ENCODE assay signal across 18 cellular contexts in genomic region chr13:84997858-84998257, GRCh38.
DNase-seq lines count a peak whose midpoint lies in the region; ATAC-seq and FAIRE-seq lines count a peak whose summit lies in the region.
"Had no signal": no experiment of that assay in that cellular context is flagged by ENCODE, and none has a peak within 500 bp of the region (broad histone marks: within the 10 kb centered on the region; RNA-seq: fewer than 3 reads in every experiment).

No MANE protein-coding gene starts in this region.

- no peaks in the 10 kb centered on the region for H3K9me3 ChIP-seq in mesenchymal stem cell (ENCODE audit: control insufficient read depth, low read length)
- H3K9me3 ChIP-seq: BE2C, Caco-2, HAP-1 had no signal

- no peaks in the 10 kb centered on the region for H3K79me1 ChIP-seq in mesenchymal stem cell (replicated peaks; ENCODE audit: low read length, poor library complexity, severe bottlenecking)

- no peak overlapping the region for H4K8ac ChIP-seq in mesenchymal stem cell (ENCODE audit: low read length)

- H3K14ac ChIP-seq in mesenchymal stem cell (ENCODE audit: low read length in 2 of 2), result no peak overlapping the region

- no peak overlapping the region for H2AK5ac ChIP-seq in mesenchymal stem cell (ENCODE audit: low read length, severe bottlenecking)

- H3K9ac ChIP-seq in mesenchymal stem cell (ENCODE audit: low read length), result no peak overlapping the region
- H3K9ac ChIP-seq: GM23248 had no signal

- peak; percentile 57 for FAIRE-seq in endometrium (lab: Jason Lieb, UNC)
- no peak for FAIRE-seq in RCC 7860 (lab: Jason Lieb, UNC)
- FAIRE-seq: D721Med, GM12892, GM18507 had no signal

- H3K4me2 ChIP-seq in mesenchymal stem cell (ENCODE audit: low read length, poor library complexity, severe bottlenecking), result no peak overlapping the region

- no peak overlapping the region for H3K27ac ChIP-seq in mesenchymal stem cell (ENCODE audit: low read length, poor library complexity, severe bottlenecking)
- H3K27ac ChIP-seq: C4-2B, GM23248 had no signal

- DNase-seq in M059J (ENCODE audit: low read depth) (peak; percentile 4), mesenchymal stem cell (peak; percentile 11), RCC 7860 (ENCODE audit: low spot score) (no peak), NCI-H1694 treated with DMSO at 0.1 percent for 48 hours (lab: John Stamatoyannopoulos, UW) (no peak), ecto neural progenitor cell (ENCODE audit: low spot score) (no peak)
- DNase-seq: ACHN; BE2C; Caco-2; CD4-positive, alpha-beta T cell; GDM1; GM23248 had no signal

- no peak overlapping the region for H2AFZ ChIP-seq in mesenchymal stem cell (ENCODE audit: low read depth, low read length)
- H2AFZ ChIP-seq: GM23248 had no signal

- no peak overlapping the region for H2BK120ac ChIP-seq in mesenchymal stem cell (ENCODE audit: low read depth, low read length)

- ATAC-seq in HG03139 (IDR thresholded peaks at IDR 0.05; ENCODE audit: unreplicated experiment), result no peak

- H4K91ac ChIP-seq in mesenchymal stem cell (ENCODE audit: low read length), result no peak overlapping the region

- no peak overlapping the region for H2BK15ac ChIP-seq in mesenchymal stem cell (ENCODE audit: low read depth, poor library complexity, severe bottlenecking)

- no peak overlapping the region for H2BK12ac ChIP-seq in mesenchymal stem cell (ENCODE audit: low read length in 2 of 2)

- no peak overlapping the region for H3K23ac ChIP-seq in mesenchymal stem cell (ENCODE audit: low read length in 2 of 2)

- no peak overlapping the region for H2BK5ac ChIP-seq in mesenchymal stem cell (ENCODE audit: low read depth, low read length, poor library complexity, severe bottlenecking)

- no peak overlapping the region for H3K4me3 ChIP-seq in mesenchymal stem cell (ENCODE audit: insufficient read depth in 1 of 2, low read depth in 1 of 2, low read length in 2 of 2)
- H3K4me3 ChIP-seq: GM23248, HAP-1 had no signal

- H3K27me3 ChIP-seq in mesenchymal stem cell (ENCODE audit: control insufficient read depth in 1 of 2, insufficient read depth in 1 of 2, low read length in 2 of 2), result no peaks in the 10 kb centered on the region
- H3K27me3 ChIP-seq: BE2C had no signal

- no peak overlapping the region for H3K18ac ChIP-seq in mesenchymal stem cell (ENCODE audit: low read depth in 1 of 2, low read length in 2 of 2)

- no peaks in the 10 kb centered on the region for H3K4me1 ChIP-seq in mesenchymal stem cell (ENCODE audit: control insufficient read depth, insufficient read depth, low read depth, low read length)
- H3K4me1 ChIP-seq: BE2C, HAP-1 had no signal

- no peaks in the 10 kb centered on the region for H3K36me3 ChIP-seq in mesenchymal stem cell (ENCODE audit: control insufficient read depth in 1 of 2, insufficient read depth in 2 of 2, low read depth in 1 of 2, low read length in 2 of 2)
- H3K36me3 ChIP-seq: BE2C, HAP-1 had no signal

- WGBS in mesenchymal stem cell, result no CpG with 5 or more reads among the region's 1 CpG

- no peak overlapping the region for H3K4ac ChIP-seq in mesenchymal stem cell (ENCODE audit: low read depth in 1 of 2, low read length in 2 of 2)

Comparison
In these comparisons a context has a peak if more than half of its experiments do, and no peak if none do; other contexts are left out.
1. DNase-seq: peak in M059J (single experiment) and mesenchymal stem cell (single experiment); none in RCC 7860 (single experiment), NCI-H1694 treated with DMSO at 0.1 percent for 48 hours (single experiment) and ecto neural progenitor cell (single experiment).